ENCODE assay signal across 11 cellular contexts in the genomic region with DNA sequence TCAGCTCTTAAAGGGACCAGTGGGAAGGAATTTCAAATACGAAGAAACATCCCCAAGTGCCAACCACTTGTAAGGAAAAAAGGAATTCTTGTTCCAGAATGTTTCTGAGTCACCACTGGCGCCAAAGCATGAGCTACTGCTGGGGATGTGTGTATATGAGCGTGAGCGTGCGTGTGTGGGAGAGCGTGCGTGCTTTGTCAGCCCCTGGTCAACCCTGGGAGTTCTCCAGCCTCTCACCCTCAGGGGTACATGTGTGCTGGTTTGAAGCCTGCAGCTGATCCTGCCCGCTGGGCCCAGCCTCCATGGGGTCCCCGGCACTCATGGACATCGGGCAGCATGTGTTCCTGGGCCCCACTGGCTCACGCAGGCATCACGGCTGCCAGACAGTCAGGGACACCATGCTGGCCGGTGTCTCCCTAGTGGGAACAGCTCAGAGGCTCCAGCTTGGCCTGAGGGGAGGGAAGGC. TPM values are rescaled to one million over a fixed set of nuclear protein-coding genes. Genes with fewer than 3 reads are reported as not detected.
DNase-seq lines count a peak whose midpoint lies in the region; ATAC-seq and TF ChIP-seq lines count a peak whose summit lies in the region.
"Had no signal": no experiment of that assay in that cellular context is flagged by ENCODE, and none has a peak within 500 bp of the region (broad histone marks: within the 10 kb centered on the region; RNA-seq: fewer than 3 reads in every experiment).

No MANE protein-coding gene starts in this region.

- DNase-seq in GM03348 (ENCODE audit: low spot score), result peak; percentile 92
- peak; percentile 92 for DNase-seq in adipocyte (ENCODE audit: low read depth)
- peak in 1 of 2 donors; percentile 57 for DNase-seq in foreskin keratinocyte
- peak; percentile 84 for DNase-seq in sigmoid colon
- no peak for DNase-seq in SJCRH30
- no peak for DNase-seq in stimulated activated CD4-positive, alpha-beta T cell treated with anti-CD3 and anti-CD28 coated beads, Interleukin-15, amount 100 ng/mL, for 24 hours
- DNase-seq in activated effector memory CD4-positive, alpha-beta T cell treated with anti-CD3 and anti-CD28 coated beads, Interleukin-2, amount 50 U/mL, for 16 hours, result no peak
- DNase-seq: DND-41; NCI-H524 treated with DMSO at 0.1 percent for 48 hours; stimulated activated CD4-positive, alpha-beta T cell treated with anti-CD3 and anti-CD28 coated beads, Interleukin-2, amount 100 ng/mL, for 24 hours had no signal

- H3K9ac ChIP-seq in adipocyte (ENCODE audit: low read length), result peak overlapping the region; percentile 75

- intact Hi-C loops in sigmoid colon (cut with DNase I), result no loop called here

- H3K27me3 ChIP-seq in adipocyte (replicated peaks; ENCODE audit: control insufficient read depth, insufficient read depth, low read length), result no peaks in the 10 kb centered on the region
- H3K27me3 ChIP-seq in foreskin keratinocyte, result no peaks in the 10 kb centered on the region
- H3K27me3 ChIP-seq in sigmoid colon, result no peaks in the 10 kb centered on the region
- no peaks in the 10 kb centered on the region for H3K27me3 ChIP-seq in SJCRH30

- no peaks in the 10 kb centered on the region for H3K36me3 ChIP-seq in adipocyte (ENCODE audit: control insufficient read depth, insufficient read depth, low read length, severe bottlenecking)
- no peaks in the 10 kb centered on the region for H3K36me3 ChIP-seq in sigmoid colon
- H3K36me3 ChIP-seq in SJCRH30, result no peaks in the 10 kb centered on the region

- ATAC-seq in foreskin keratinocyte (peak; percentile 14), GM18519 (IDR thresholded peaks at IDR 0.05; ENCODE audit: low FRiP score, unreplicated experiment) (no peak)

- WGBS in sigmoid colon, 2 donors, result 81 to 86% methylated on average over 13 of the region's 13 CpGs

- H3K4me3 ChIP-seq in adipocyte (ENCODE audit: low read length) (no peak overlapping the region), sigmoid colon (no peak overlapping the region), SJCRH30 (no peak overlapping the region)

- TF ChIP-seq POLR2A in sigmoid colon (IDR thresholded peaks at IDR 0.05), result no peak

- H3K9me3 ChIP-seq in adipocyte (ENCODE audit: control insufficient read depth, low read length), result no peaks in the 10 kb centered on the region
- no peaks in the 10 kb centered on the region for H3K9me3 ChIP-seq in sigmoid colon
- no peaks in the 10 kb centered on the region for H3K9me3 ChIP-seq in SJCRH30 (replicated peaks)

- H3K4me1 ChIP-seq in adipocyte (ENCODE audit: control insufficient read depth, insufficient read depth, low read length) (peaks cover 62% of the 10 kb centered on the region), foreskin keratinocyte (peaks cover 11% of the 10 kb centered on the region), sigmoid colon (peaks cover 0 to 76% (median 58%) of the 10 kb centered on the region in 4 donors), SJCRH30 (peaks cover 35% of the 10 kb centered on the region)

- H3K27ac ChIP-seq in foreskin keratinocyte (no peak overlapping the region), sigmoid colon (peak overlapping the region; percentile 55 to 93 (median 84)), SJCRH30 (no peak overlapping the region)

- TF ChIP-seq EP300 in sigmoid colon (IDR thresholded peaks at IDR 0.05), result peak in 2 of 4 donors; percentile 78 to 83

- TF ChIP-seq CTCF in foreskin keratinocyte (conservative IDR thresholded peaks at IDR 0.05) (no peak), sigmoid colon (IDR thresholded peaks at IDR 0.05) (no peak)

RNA-seq across cellular contexts. Expression of a gene that starts 17.1 kb away (rescaled TPM):
- total RNA-seq in foreskin keratinocyte (26.6 and 31.3 TPM in 2 replicates), sigmoid colon (10 to 100 TPM; 13.2 to 27.4 (median 17.1) TPM)
- polyA plus RNA-seq in foreskin keratinocyte (15.8 and 17.9 TPM in 2 replicates), sigmoid colon (10 to 100 TPM; 12.0 to 25.1 (median 12.7) TPM)
- 18.8 and 20.0 TPM in 2 replicates for total RNA-seq in SJCRH30 (2014; rRNA removed; shearing (Covaris generic))

Comparison
In these comparisons a context has a peak if more than half of its experiments do, and no peak if none do; other contexts are left out.
1. DNase-seq: peak in GM03348 (single experiment), adipocyte (single experiment) and sigmoid colon (single experiment); none in SJCRH30 (0 of 2), stimulated activated CD4-positive, alpha-beta T cell treated with anti-CD3 and anti-CD28 coated beads, Interleukin-15, amount 100 ng/mL, for 24 hours (single experiment) and activated effector memory CD4-positive, alpha-beta T cell treated with anti-CD3 and anti-CD28 coated beads, Interleukin-2, amount 50 U/mL, for 16 hours (single experiment).
2. H3K27ac ChIP-seq: peak in sigmoid colon (4 of 4); none in foreskin keratinocyte (single experiment) and SJCRH30 (single experiment).